ENCODE assay signal across 8 cellular contexts in the genomic region with DNA sequence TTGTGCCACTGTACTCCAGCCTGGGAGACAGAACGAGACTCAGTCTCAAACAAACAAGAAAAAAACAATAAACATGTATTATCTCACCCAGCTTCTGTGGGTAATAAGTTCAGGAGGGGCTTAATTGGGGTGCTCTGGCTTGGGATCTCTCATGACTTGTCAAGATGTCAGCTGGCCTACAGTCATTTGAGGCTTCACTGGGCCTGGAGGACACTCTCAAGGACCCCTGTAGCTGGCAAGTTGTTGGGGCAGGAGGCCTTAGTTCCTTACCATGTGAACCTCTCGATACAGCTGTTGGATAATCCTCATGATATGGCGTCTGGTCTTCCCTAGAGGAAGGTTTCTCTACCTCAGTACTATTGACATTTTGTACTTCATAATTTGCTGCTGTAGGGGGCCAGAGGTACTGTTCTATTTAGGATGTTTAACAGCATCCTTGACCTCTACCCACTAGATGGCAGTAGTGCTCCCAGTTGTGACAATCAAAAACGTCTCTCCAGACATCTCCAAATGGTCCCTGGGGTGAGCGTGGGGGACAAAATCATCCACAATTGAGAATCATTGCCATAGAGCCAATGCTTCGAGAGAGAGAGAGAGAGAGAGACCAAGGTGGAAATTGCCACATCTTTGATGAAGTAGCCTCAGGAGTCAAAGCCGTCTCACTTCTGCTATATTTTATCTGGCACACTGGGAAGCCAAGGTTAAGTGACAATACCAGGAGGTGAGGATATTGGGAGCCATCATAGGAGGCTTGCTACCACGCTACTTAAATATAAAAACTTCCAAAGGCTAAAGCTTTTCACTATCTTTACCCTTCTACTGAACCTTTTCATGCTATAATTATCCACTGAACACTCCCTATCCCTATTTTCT. TPM values are rescaled to one million over a fixed set of nuclear protein-coding genes. Genes with fewer than 3 reads are reported as not detected.
DNase-seq lines count a peak whose midpoint lies in the region; ATAC-seq and TF ChIP-seq lines count a peak whose summit lies in the region.

No MANE protein-coding gene starts in this region.

- H3K4me2 ChIP-seq in PC-9 (0 out of 2 replicates have a peak overlapping the region, but pooled peaks have one; percentile 29), neural progenitor cell (no peak overlapping the region)

- H2AFZ ChIP-seq in PC-9 (no peak overlapping the region), neural progenitor cell (replicated peaks) (no peak overlapping the region)

- H3K27ac Mint-ChIP-seq in neural progenitor cell (no peak overlapping the region), type B pancreatic cell (no peak overlapping the region)

- H3K9me3 Mint-ChIP-seq in neural progenitor cell = no peaks in the 10 kb centered on the region
- no peaks in the 10 kb centered on the region for H3K9me3 Mint-ChIP-seq in type B pancreatic cell

- peak; percentile 88 for TF ChIP-seq CTCF in AG10803 (conservative IDR thresholded peaks at IDR 0.05; ENCODE audit: low read length)
- peak; percentile 87 for TF ChIP-seq CTCF in LNCAP (IDR thresholded peaks at IDR 0.05)
- peak; percentile 81 for TF ChIP-seq CTCF in PC-9 (conservative IDR thresholded peaks at IDR 0.05)
- peak; percentile 80 for TF ChIP-seq CTCF in neural progenitor cell (IDR thresholded peaks at IDR 0.05)
- TF ChIP-seq CTCF in type B pancreatic cell (conservative IDR thresholded peaks at IDR 0.05) = peak; percentile 86

- BruUV-seq in PC-9 (replicated peaks; lab: Mats Ljungman, UMichigan) = no TSS peak

- H3F3A ChIP-seq in PC-9 (ENCODE audit: insufficient read depth, low read depth) (peaks cover 29% of the 10 kb centered on the region), neural progenitor cell (ENCODE audit: low read depth) (no peaks in the 10 kb centered on the region)

- H3K4me3 ChIP-seq in AG10803 (ENCODE audit: low read length) (no peak overlapping the region), PC-9 (no peak overlapping the region), neural progenitor cell (no peak overlapping the region)

- peak; percentile 64 for ATAC-seq in GM19351 (IDR thresholded peaks at IDR 0.05; ENCODE audit: unreplicated experiment)

- no peak overlapping the region for H3K9ac ChIP-seq in neural progenitor cell

- POLR2A ChIA-PET in PC-9 (lab: Charles Lee; ENCODE audit: unreplicated experiment) = no interaction called here

- H3K9me2 ChIP-seq in PC-9 (ENCODE audit: insufficient read depth) = no peaks in the 10 kb centered on the region

- H4K20me1 ChIP-seq in PC-9 (ENCODE audit: insufficient read depth) (no peaks in the 10 kb centered on the region), neural progenitor cell (ENCODE audit: low read depth) (no peaks in the 10 kb centered on the region)

- H3K36me3 ChIP-seq in PC-9 (ENCODE audit: low read depth) = no peaks in the 10 kb centered on the region
- H3K36me3 ChIP-seq in neural progenitor cell = no peaks in the 10 kb centered on the region

- H3K36me3 Mint-ChIP-seq in neural progenitor cell = no peaks in the 10 kb centered on the region
- H3K36me3 Mint-ChIP-seq in type B pancreatic cell = no peaks in the 10 kb centered on the region

- CTCF ChIA-PET in PC-9 (lab: Charles Lee) = interaction anchor here (0.6 to 0.7 kb wide), 4 partner anchors 27 to 76 kb away, joined by 3 to 8 read pairs (median 3); no protein-coding TSS in a partner anchor

- H3K4me3 Mint-ChIP-seq in neural progenitor cell (no peak overlapping the region), type B pancreatic cell (no peak overlapping the region)

- H3K9me3 ChIP-seq in PC-9 (ENCODE audit: insufficient read depth, low read depth) (no peaks in the 10 kb centered on the region), neural progenitor cell (ENCODE audit: low read depth) (no peaks in the 10 kb centered on the region)

- no peaks in the 10 kb centered on the region for H3K4me1 Mint-ChIP-seq in neural progenitor cell
- peaks cover 9% of the 10 kb centered on the region for H3K4me1 Mint-ChIP-seq in type B pancreatic cell (ENCODE audit: unreplicated experiment)

- H3K27me3 Mint-ChIP-seq in neural progenitor cell (ENCODE audit: insufficient read depth, low read depth) = no peaks in the 10 kb centered on the region
- H3K27me3 Mint-ChIP-seq in type B pancreatic cell = no peaks in the 10 kb centered on the region

- DNase-seq in AG10803 (ENCODE audit: low read depth) (peak; percentile 53), PC-9 (peak; percentile 43 to 61), activated T-cell treated with anti-CD3 and anti-CD28 coated beads for 24 hours (ENCODE audit: low read depth) (peak; percentile 56), fibroblast of gingiva (ENCODE audit: low read depth) (peak; percentile 34), neural progenitor cell (ENCODE audit: low spot score) (peak; percentile 83), type B pancreatic cell (ENCODE audit: extremely low spot score, unreplicated experiment) (no peak)

- no peak overlapping the region for H3K27ac ChIP-seq in PC-9
- H3K27ac ChIP-seq in neural progenitor cell = no peak overlapping the region

- H3K79me2 ChIP-seq in PC-9 (ENCODE audit: low read depth) = 0 out of 2 replicates have a peak, but pooled peaks cover 3% of the 10 kb centered on the region
- no peaks in the 10 kb centered on the region for H3K79me2 ChIP-seq in neural progenitor cell (ENCODE audit: low read depth)

- intact Hi-C loops in PC-9 (cut with micrococcal nuclease; ENCODE audit: unreplicated experiment) = loop anchor here (2.0 kb wide), 1 partner anchor 25 kb away; a partner anchor contains a TSS

- H3K4me1 ChIP-seq in PC-9 (replicated peaks; ENCODE audit: insufficient read depth) (peaks cover 41% of the 10 kb centered on the region), neural progenitor cell (peaks cover 3% of the 10 kb centered on the region)

- H3K27me3 ChIP-seq in PC-9 (ENCODE audit: insufficient read depth, low read depth) (no peaks in the 10 kb centered on the region), neural progenitor cell (no peaks in the 10 kb centered on the region)

RNA-seq across cellular contexts. Expression of a gene that starts 23.9 kb away (rescaled TPM):
- total RNA-seq in PC-9 (2021) (81.4 and 110 TPM in 2 replicates), neural progenitor cell (ENCODE audit: low replicate concordance) (106 and 152 TPM in 2 replicates), type B pancreatic cell (ENCODE audit: low replicate concordance) (87.9 and 103 TPM in 2 replicates)

RNA-seq across cellular contexts. Expression of a gene that starts 30.1 kb away (rescaled TPM):
- 30.2 and 37.7 TPM in 2 replicates for total RNA-seq in PC-9 (2021)
- 21.2 and 32.3 TPM in 2 replicates for total RNA-seq in neural progenitor cell (ENCODE audit: low replicate concordance)
- total RNA-seq in type B pancreatic cell (ENCODE audit: low replicate concordance) = 31.0 and 33.3 TPM in 2 replicates
